Comparison of ENCODE assay signal across 1 cellular context in genomic region chr3:133578548-133579191, GRCh38.
TF ChIP-seq lines count a peak whose summit lies in the region.

No MANE protein-coding gene starts in this region.

TF ChIP-seq in GM23338, 12 proteins besides CTCF, POLR2A, EP300 and RAD21 (continued from another document):
- TF ChIP-seq ZNF462 (CRISPR knock-in tag; IDR thresholded peaks at IDR 0.05) (no peak), ZNF114 (CRISPR knock-in tag; IDR thresholded peaks at IDR 0.05) (no peak), ZNF331 (CRISPR knock-in tag; IDR thresholded peaks at IDR 0.05; ENCODE audit: low read depth) (no peak), EZH2 (IDR thresholded peaks at IDR 0.05; ENCODE audit: low read depth, unreplicated experiment) (no peak), EZH2phosphoT487 (IDR thresholded peaks at IDR 0.05; ENCODE audit: unreplicated experiment) (no peak), POLR2AphosphoS5 (IDR thresholded peaks at IDR 0.05; ENCODE audit: low read depth) (no peak), JUNB (IDR thresholded peaks at IDR 0.05; ENCODE audit: unreplicated experiment) (no peak), ETS1 (IDR thresholded peaks at IDR 0.05) (no peak), STAT1 (IDR thresholded peaks at IDR 0.05; ENCODE audit: unreplicated experiment) (no peak)
